Comparison of ENCODE assay signal across 26 cellular contexts in the genomic region with DNA sequence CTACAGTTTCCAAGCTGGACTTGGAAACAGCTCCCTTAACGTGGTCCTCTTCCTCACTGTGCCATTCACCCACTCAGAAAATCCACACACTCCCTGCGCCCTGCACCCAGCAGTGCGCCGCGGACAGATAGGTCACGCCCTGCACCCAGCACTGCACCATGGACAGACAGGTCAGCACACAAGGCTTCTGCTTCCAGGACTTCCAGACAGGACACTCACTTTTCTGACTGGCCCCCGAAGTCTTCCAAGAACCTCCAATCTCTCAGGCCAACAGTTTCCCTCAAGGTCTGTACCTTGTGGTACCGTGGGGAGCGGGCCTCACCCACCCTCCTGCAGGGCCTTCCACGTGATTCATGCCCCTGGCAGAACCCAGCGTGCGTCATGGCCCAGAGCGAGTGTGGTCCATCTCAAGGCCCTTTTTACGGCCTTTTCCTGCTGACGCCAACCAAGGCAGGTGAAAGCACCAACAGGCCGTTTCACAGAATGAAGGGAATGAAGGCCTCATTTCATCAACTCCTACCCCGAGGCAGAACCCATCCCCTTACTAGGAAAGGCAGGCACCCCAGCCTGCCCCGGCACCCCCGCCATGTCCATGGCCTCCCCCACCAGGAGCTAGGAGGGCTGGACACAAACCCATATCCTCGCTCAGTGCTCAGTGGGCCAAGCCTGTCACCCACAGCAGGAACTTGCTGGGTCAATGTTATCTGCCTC. TPM values are rescaled to one million over a fixed set of nuclear protein-coding genes. Genes with fewer than 3 reads are reported as not detected.
DNase-seq lines count a peak whose midpoint lies in the region; ATAC-seq and TF ChIP-seq lines count a peak whose summit lies in the region.
"Had no signal": no experiment of that assay in that cellular context is flagged by ENCODE, and none has a peak within 500 bp of the region (broad histone marks: within the 10 kb centered on the region; RNA-seq: fewer than 3 reads in every experiment).

No MANE protein-coding gene starts in this region.

- intact Hi-C loops in lower lobe of right lung (cut with DNase I) (no loop called here), spleen (cut with DNase I; ENCODE audit: low total_unique reads) (no loop called here), CD14-positive monocyte (cut with micrococcal nuclease) (no loop called here)

- DNase-seq in activated naive CD4-positive, alpha-beta T cell treated with anti-CD3 and anti-CD28 coated beads, Interleukin-2, amount 50 U/mL, for 16 hours, result peak; percentile 2
- DNase-seq in activated naive CD4-positive, alpha-beta T cell treated with anti-CD3 and anti-CD28 coated beads, Interleukin-2, amount 50 U/mL, for 72 hours (ENCODE audit: low spot score in 2 of 2), result no peak
- peak; percentile 20 for DNase-seq in lower lobe of right lung
- peak; percentile 66 for DNase-seq in spleen
- no peak for DNase-seq in CD14-positive monocyte (ENCODE audit: low spot score)
- DNase-seq: 8988T; activated CD4-positive, alpha-beta T cell treated with anti-CD3 and anti-CD28 coated beads, Interleukin-2, amount 50 U/mL, for 4 hours; activated CD8-positive, alpha-beta memory T cell treated with anti-CD3 and anti-CD28 coated beads, Interleukin-2, amount 50 U/mL, for 48 hours; AML-193; anterior cingulate cortex; EL; erythroblast; foreskin keratinocyte; NCI-H187; NCI-H774; OCI-M1; retina; SJCRH30; stimulated activated CD4-positive, alpha-beta T cell treated with anti-CD3 and anti-CD28 coated beads, Interleukin-15, amount 100 ng/mL, for 24 hours had no signal

- no peaks in the 10 kb centered on the region for H3K9me3 Mint-ChIP-seq in activated naive CD4-positive, alpha-beta T cell treated with anti-CD3 and anti-CD28 coated beads, Interleukin-2, amount 50 U/mL, for 72 hours
- H3K9me3 Mint-ChIP-seq in brain (no peaks in the 10 kb centered on the region), CD14-positive monocyte (no peaks in the 10 kb centered on the region)
- H3K9me3 Mint-ChIP-seq: T-helper 1 cell treated with Interleukin-12 subunit alpha and Interleukin-12 subunit beta and Interleukin-4 antibody, amounts not matched to agents 30 μg/mL and 1 μg/mL, for 36 hours had no signal

- no peak for ATAC-seq in activated naive CD4-positive, alpha-beta T cell treated with anti-CD3 and anti-CD28 coated beads, Interleukin-2, amount 50 U/mL, for 72 hours
- ATAC-seq in lower lobe of right lung (no peak), GM21390 (IDR thresholded peaks at IDR 0.05; ENCODE audit: unreplicated experiment) (no peak), HG02852 (IDR thresholded peaks at IDR 0.05; ENCODE audit: unreplicated experiment) (no peak)
- ATAC-seq: foreskin keratinocyte had no signal

- no peak for TF ChIP-seq POLR2A in spleen (IDR thresholded peaks at IDR 0.05)

- H3K27me3 Mint-ChIP-seq in brain (no peaks in the 10 kb centered on the region), CD14-positive monocyte (ENCODE audit: low read depth in 3 of 3) (peaks cover 0 to 10% (median 3%) of the 10 kb centered on the region in 3 donors)

- no peak overlapping the region for H3K27ac Mint-ChIP-seq in activated naive CD4-positive, alpha-beta T cell treated with anti-CD3 and anti-CD28 coated beads, Interleukin-2, amount 50 U/mL, for 72 hours
- peak overlapping the region in 3 of 5 experiments; percentile 35 to 56 (median 43) for H3K27ac Mint-ChIP-seq in brain
- peak overlapping the region in 1 of 7 donors; percentile 32 for H3K27ac Mint-ChIP-seq in CD14-positive monocyte
- H3K27ac Mint-ChIP-seq: T-helper 1 cell treated with Interleukin-12 subunit alpha and Interleukin-12 subunit beta and Interleukin-4 antibody, amounts not matched to agents 30 μg/mL and 1 μg/mL, for 36 hours had no signal

- H3K36me3 ChIP-seq in lower lobe of right lung (no peaks in the 10 kb centered on the region), spleen (no peaks in the 10 kb centered on the region)
- H3K36me3 ChIP-seq: neutrophil, SJCRH30, suprapubic skin, vagina had no signal

- H3K27ac ChIP-seq in lower lobe of right lung (no peak overlapping the region), spleen (peak overlapping the region in 1 of 8 donors; percentile 61)
- H3K27ac ChIP-seq: foreskin keratinocyte, neutrophil, SJCRH30, suprapubic skin, vagina had no signal

- H3K4me3 ChIP-seq in lower lobe of right lung (no peak overlapping the region), spleen (no peak overlapping the region)
- H3K4me3 ChIP-seq: SJCRH30, suprapubic skin, vagina had no signal

- no peaks in the 10 kb centered on the region for H3K27me3 ChIP-seq in lower lobe of right lung (ENCODE audit: low read depth)
- H3K27me3 ChIP-seq in spleen (replicated peaks in 1 of 7), result peaks cover 0 to 4% (median 0%) of the 10 kb centered on the region in 7 donors
- H3K27me3 ChIP-seq: foreskin keratinocyte, SJCRH30, suprapubic skin, vagina had no signal

- TF ChIP-seq CTCF in brain (conservative IDR thresholded peaks at IDR 0.05) (no peak), lower lobe of right lung (IDR thresholded peaks at IDR 0.05) (no peak), spleen (IDR thresholded peaks at IDR 0.05 in 8 of 11, conservative IDR thresholded peaks at IDR 0.05 in 3 of 11) (no peak), CD14-positive monocyte (IDR thresholded peaks at IDR 0.05) (no peak)

- H3K4me1 Mint-ChIP-seq in brain (peaks cover 81% of the 10 kb centered on the region), CD14-positive monocyte (peaks cover 16% of the 10 kb centered on the region)

- 83 to 90% (median 88%) methylated on average over 18 to 20 of the region's 20 CpGs for WGBS in spleen, 5 donors

- H3K4me3 Mint-ChIP-seq in brain, result no peak overlapping the region
- H3K4me3 Mint-ChIP-seq in CD14-positive monocyte, result no peak overlapping the region
- H3K4me3 Mint-ChIP-seq: T-helper 1 cell treated with Interleukin-12 subunit alpha and Interleukin-12 subunit beta and Interleukin-4 antibody, amounts not matched to agents 30 μg/mL and 1 μg/mL, for 36 hours had no signal

- no peaks in the 10 kb centered on the region for H3K36me3 Mint-ChIP-seq in activated naive CD4-positive, alpha-beta T cell treated with anti-CD3 and anti-CD28 coated beads, Interleukin-2, amount 50 U/mL, for 72 hours
- no peaks in the 10 kb centered on the region for H3K36me3 Mint-ChIP-seq in brain
- peaks cover 0 to 11% of the 10 kb centered on the region in 2 donors for H3K36me3 Mint-ChIP-seq in CD14-positive monocyte

- H3K9me3 ChIP-seq in lower lobe of right lung (no peaks in the 10 kb centered on the region), spleen (no peaks in the 10 kb centered on the region)
- H3K9me3 ChIP-seq: neutrophil, SJCRH30, suprapubic skin, vagina had no signal

- H3K4me1 ChIP-seq in lower lobe of right lung (peaks cover 21% of the 10 kb centered on the region), spleen (peaks cover 22 to 97% (median 58%) of the 10 kb centered on the region in 6 donors)

RNA-seq across cellular contexts. Expression of a gene that starts 17.3 kb away (rescaled TPM):
- total RNA-seq in activated naive CD4-positive, alpha-beta T cell treated with anti-CD3 and anti-CD28 coated beads, Interleukin-2, amount 50 U/mL, for 72 hours, result 1 to 10 TPM; 7.5 to 9.1 TPM
- polyA plus RNA-seq in brain (ENCODE audit: insufficient read depth, low read depth, low replicate concordance) (80.6 TPM), spleen (10 to 100 TPM; 14.2 to 25.0 (median 15.0) TPM), CD14-positive monocyte (1 to 10 TPM; 2.3 TPM)
- total RNA-seq in lower lobe of right lung (26.9 TPM), spleen (10 to 100 TPM; 17.9 to 39.2 (median 31.3) TPM)

RNA-seq across cellular contexts. Expression of a gene that starts 50.5 kb away (rescaled TPM):
- total RNA-seq in activated naive CD4-positive, alpha-beta T cell treated with anti-CD3 and anti-CD28 coated beads, Interleukin-2, amount 50 U/mL, for 72 hours, result 10 to 100 TPM in 1 of 2 donors, 1 to 10 TPM in 1; 3.7 to 19.8 TPM
- 49.4 TPM for polyA plus RNA-seq in brain (ENCODE audit: insufficient read depth, low read depth, low replicate concordance)
- 15.6 TPM for total RNA-seq in lower lobe of right lung
- 10 to 100 TPM in 5 of 7 donors, 1 to 10 TPM in 2; 9.5 to 13.2 (median 11.3) TPM for total RNA-seq in spleen
- 10 to 100 TPM in 1 of 3 donors, 1 to 10 TPM in 2; 6.9 to 10.2 (median 9.8) TPM for polyA plus RNA-seq in spleen
- polyA plus RNA-seq in CD14-positive monocyte, result 1 to 10 TPM; 6.6 to 6.8 TPM

Comparison
In these comparisons a context has a peak if more than half of its experiments do, and no peak if none do; other contexts are left out.
1. DNase-seq: peak in activated naive CD4-positive, alpha-beta T cell treated with anti-CD3 and anti-CD28 coated beads, Interleukin-2, amount 50 U/mL, for 16 hours (single experiment), lower lobe of right lung (single experiment) and spleen (single experiment); none in activated naive CD4-positive, alpha-beta T cell treated with anti-CD3 and anti-CD28 coated beads, Interleukin-2, amount 50 U/mL, for 72 hours (0 of 2) and CD14-positive monocyte (single experiment).
2. H3K27ac Mint-ChIP-seq: peak in brain (3 of 5); none in activated naive CD4-positive, alpha-beta T cell treated with anti-CD3 and anti-CD28 coated beads, Interleukin-2, amount 50 U/mL, for 72 hours (0 of 2).